8 cellular contexts compared by ENCODE assay signal in genomic region chr13:50125556-50126377, GRCh38.
A peak's percentile ranks its signal among the peaks of the same experiment; 100 is the strongest.
DNase-seq lines count a peak whose midpoint lies in the region; ATAC-seq and TF ChIP-seq lines count a peak whose summit lies in the region.

No MANE protein-coding gene starts in this region.

- DNase-seq in DMS53 treated with DMSO at 0.1 percent for 48 hours (lab: John Stamatoyannopoulos, UW; ENCODE audit: unreplicated experiment) (peak; percentile 57), NCI-H2227 treated with DMSO at 0.1 percent for 48 hours (lab: John Stamatoyannopoulos, UW) (peak; percentile 82), WERI-Rb-1 (peak; percentile 82), T47D (ENCODE audit: low read depth in 1 of 2, low spot score in 1 of 2) (peak; percentile 83 to 94), skeletal muscle cell (ENCODE audit: low read depth) (peak; percentile 66)

- in situ Hi-C loops in T47D (cut with HindIII; ENCODE audit: low pct_unique_long_range_greater_than_20kb, low sequenced_read_pairs): no loop called here

- H3K4me3 ChIP-seq in WERI-Rb-1 (ENCODE audit: low read depth, low read length): peak overlapping the region; percentile 77
- peak overlapping the region; percentile 90 for H3K4me3 ChIP-seq in iPS-18c (ENCODE audit: insufficient read depth, low read depth, low read length)
- H3K4me3 ChIP-seq in skeletal muscle cell (ENCODE audit: low read depth, low read length): peak overlapping the region; percentile 92

- H3K9me3 ChIP-seq in WERI-Rb-1 (ENCODE audit: severe bottlenecking) (no peaks in the 10 kb centered on the region), iPS-18c (ENCODE audit: control insufficient read depth, insufficient read depth, low read length) (peaks cover 6% of the 10 kb centered on the region)

- no peak for TF ChIP-seq CTCF in WERI-Rb-1 (IDR thresholded peaks at IDR 0.05; ENCODE audit: low read depth, low read length)

- no peaks in the 10 kb centered on the region for H3K27me3 ChIP-seq in WERI-Rb-1 (ENCODE audit: insufficient read depth, low read depth, severe bottlenecking)

- H3K27ac ChIP-seq in WERI-Rb-1: peak overlapping the region; percentile 99

- peak; percentile 15 for ATAC-seq in HG03039 (IDR thresholded peaks at IDR 0.05; ENCODE audit: unreplicated experiment)
- no peak for ATAC-seq in GM19463 (IDR thresholded peaks at IDR 0.05; ENCODE audit: unreplicated experiment)

- peaks cover 5% of the 10 kb centered on the region for H3K36me3 ChIP-seq in WERI-Rb-1
